In genomic region chr7:2527505-2528464, GRCh38 we compare ENCODE assay signal across 10 cellular contexts. TPM values are rescaled to one million over a fixed set of nuclear protein-coding genes. Genes with fewer than 3 reads are reported as not detected.
DNase-seq lines count a peak whose midpoint lies in the region; ATAC-seq and TF ChIP-seq lines count a peak whose summit lies in the region.
"Had no signal": no experiment of that assay in that cellular context is flagged by ENCODE, and none has a peak within 500 bp of the region (broad histone marks: within the 10 kb centered on the region; RNA-seq: fewer than 3 reads in every experiment).

No MANE protein-coding gene starts in this region.

- POLR2A ChIA-PET in activated naive CD8-positive, alpha-beta T cell treated with anti-CD3 and anti-CD28 coated beads, Interleukin-2, amount 10 ng/mL, durations not matched to agents 7 days and 5 days (lab: Charles Lee), result interaction anchor here (0.6 to 12.9 kb wide), 9 partner anchors 6 to 40 kb away, joined by 3 to 207 read pairs (median 3); partner anchors contain the start of gene BRAT1

- H3K4me3 ChIP-seq in NT2/D1 (ENCODE audit: insufficient read length, low read depth) (no peak overlapping the region), right lobe of liver (no peak overlapping the region)
- H3K4me3 ChIP-seq: SJCRH30 had no signal

- no peak for TF ChIP-seq POLR2A in right lobe of liver (IDR thresholded peaks at IDR 0.05)

- intact Hi-C loops in right lobe of liver (cut with DNase I), result no loop called here

- H3K9ac ChIP-seq in NT2/D1 (ENCODE audit: insufficient read length, low read depth), result peak overlapping the region; percentile 47

- peaks cover 14% of the 10 kb centered on the region for H3K36me3 Mint-ChIP-seq in activated naive CD8-positive, alpha-beta T cell treated with anti-CD3 and anti-CD28 coated beads, Interleukin-2, amount 10 ng/mL, durations not matched to agents 7 days and 5 days

- H3K27ac Mint-ChIP-seq in activated naive CD8-positive, alpha-beta T cell treated with anti-CD3 and anti-CD28 coated beads, Interleukin-2, amount 10 ng/mL, durations not matched to agents 7 days and 5 days, result peak overlapping the region; percentile 87

- TF ChIP-seq CTCF in right lobe of liver (IDR thresholded peaks at IDR 0.05), result no peak
- TF ChIP-seq CTCF in foreskin keratinocyte (conservative IDR thresholded peaks at IDR 0.05), result no peak

- DNase-seq in HCEC 1CT (peak; percentile 43), NT2/D1 (ENCODE audit: low read depth, low spot score) (no peak), right lobe of liver (peak in 2 of 3 donors; percentile 29 to 47), GF-D8 (lab: John Stamatoyannopoulos, UW) (no peak), foreskin keratinocyte (no peak)
- no peak for DNase-seq in activated naive CD8-positive, alpha-beta T cell treated with anti-CD3 and anti-CD28 coated beads, Interleukin-2, amount 10 ng/mL, durations not matched to agents 7 days and 5 days
- DNase-seq in NK-92 treated with Interleukin-12 subunit alpha and Interleukin-12 subunit beta, amount 100 ng/mL, for 24 hours (lab: John Stamatoyannopoulos, UW), result no peak

- H3K36me3 ChIP-seq in NT2/D1 (ENCODE audit: insufficient read depth, insufficient read length, low read length), result peaks cover 50% of the 10 kb centered on the region
- H3K36me3 ChIP-seq in right lobe of liver, result no peaks in the 10 kb centered on the region

- no peaks in the 10 kb centered on the region for H3K27me3 Mint-ChIP-seq in activated naive CD8-positive, alpha-beta T cell treated with anti-CD3 and anti-CD28 coated beads, Interleukin-2, amount 10 ng/mL, durations not matched to agents 7 days and 5 days

- 24% methylated on average over 8 of the region's 17 CpGs for WGBS in right lobe of liver (ENCODE audit: insufficient coverage, low coverage, low lambda C conversion rate, missing lambda C conversion rate)

- H3K4me1 Mint-ChIP-seq in activated naive CD8-positive, alpha-beta T cell treated with anti-CD3 and anti-CD28 coated beads, Interleukin-2, amount 10 ng/mL, durations not matched to agents 7 days and 5 days, result peaks cover 34% of the 10 kb centered on the region

- no peaks in the 10 kb centered on the region for H3K27me3 ChIP-seq in NT2/D1 (ENCODE audit: insufficient read depth, insufficient read length)
- no peaks in the 10 kb centered on the region for H3K27me3 ChIP-seq in right lobe of liver
- no peaks in the 10 kb centered on the region for H3K27me3 ChIP-seq in foreskin keratinocyte
- H3K27me3 ChIP-seq: SJCRH30 had no signal

- peaks cover 62% of the 10 kb centered on the region for H3K4me1 ChIP-seq in NT2/D1 (ENCODE audit: insufficient read depth, insufficient read length)
- no peaks in the 10 kb centered on the region for H3K4me1 ChIP-seq in right lobe of liver
- peaks cover 34% of the 10 kb centered on the region for H3K4me1 ChIP-seq in foreskin keratinocyte

- peak overlapping the region; percentile 83 for H3K4me3 Mint-ChIP-seq in activated naive CD8-positive, alpha-beta T cell treated with anti-CD3 and anti-CD28 coated beads, Interleukin-2, amount 10 ng/mL, durations not matched to agents 7 days and 5 days

- no peaks in the 10 kb centered on the region for H3K9me3 Mint-ChIP-seq in activated naive CD8-positive, alpha-beta T cell treated with anti-CD3 and anti-CD28 coated beads, Interleukin-2, amount 10 ng/mL, durations not matched to agents 7 days and 5 days

- no peak for ATAC-seq in activated naive CD8-positive, alpha-beta T cell treated with anti-CD3 and anti-CD28 coated beads, Interleukin-2, amount 10 ng/mL, durations not matched to agents 7 days and 5 days (ENCODE audit: low read depth)
- ATAC-seq in right lobe of liver, result no peak
- ATAC-seq in foreskin keratinocyte, result no peak
- no peak for ATAC-seq in HG03342 (IDR thresholded peaks at IDR 0.05; ENCODE audit: unreplicated experiment)

- H3K27ac ChIP-seq in right lobe of liver (no peak overlapping the region), foreskin keratinocyte (no peak overlapping the region)
- H3K27ac ChIP-seq: SJCRH30 had no signal

- H3K9me3 ChIP-seq in NT2/D1 (ENCODE audit: insufficient read depth, low read length), result no peaks in the 10 kb centered on the region
- H3K9me3 ChIP-seq in right lobe of liver, result no peaks in the 10 kb centered on the region
- H3K9me3 ChIP-seq: SJCRH30 had no signal

RNA-seq across cellular contexts. Expression of gene LFNG, which starts 8.2 kb away (rescaled TPM):
- 100 to 1,000 TPM; 115 to 121 TPM for total RNA-seq in activated naive CD8-positive, alpha-beta T cell treated with anti-CD3 and anti-CD28 coated beads, Interleukin-2, amount 10 ng/mL, durations not matched to agents 7 days and 5 days
- total RNA-seq in right lobe of liver, result 1 to 10 TPM; 1.0 to 4.3 (median 1.7) TPM
- 17.7 and 21.5 TPM in 2 replicates for total RNA-seq in foreskin keratinocyte
- 15.9 and 17.6 TPM in 2 replicates for polyA plus RNA-seq in foreskin keratinocyte

RNA-seq across cellular contexts. Expression of gene BRAT1, which starts 27.5 kb away (rescaled TPM):
- total RNA-seq in activated naive CD8-positive, alpha-beta T cell treated with anti-CD3 and anti-CD28 coated beads, Interleukin-2, amount 10 ng/mL, durations not matched to agents 7 days and 5 days, result 10 to 100 TPM; 33.5 to 40.1 TPM
- 10 to 100 TPM; 11.1 to 25.9 (median 14.8) TPM for total RNA-seq in right lobe of liver
- 23.7 and 26.6 TPM in 2 replicates for total RNA-seq in foreskin keratinocyte
- 26.6 and 27.2 TPM in 2 replicates for polyA plus RNA-seq in foreskin keratinocyte

RNA-seq across cellular contexts. Expression of gene IQCE, which starts 31.0 kb away (rescaled TPM):
- total RNA-seq in activated naive CD8-positive, alpha-beta T cell treated with anti-CD3 and anti-CD28 coated beads, Interleukin-2, amount 10 ng/mL, durations not matched to agents 7 days and 5 days, result 10 to 100 TPM in 1 of 2 experiments, 1 to 10 TPM in 1; 8.3 to 10.0 TPM
- total RNA-seq in right lobe of liver, result 1 to 10 TPM; 3.7 to 7.0 (median 4.0) TPM
- total RNA-seq in foreskin keratinocyte, result 12.2 and 13.2 TPM in 2 replicates
- polyA plus RNA-seq in foreskin keratinocyte, result 6.6 and 6.9 TPM in 2 replicates

RNA-seq across cellular contexts. Expression of gene GRIFIN, which starts 51.6 kb away (rescaled TPM):
- not detected for total RNA-seq in activated naive CD8-positive, alpha-beta T cell treated with anti-CD3 and anti-CD28 coated beads, Interleukin-2, amount 10 ng/mL, durations not matched to agents 7 days and 5 days
- total RNA-seq in right lobe of liver (not detected), foreskin keratinocyte (not detected in 2 replicates)
- not detected in 2 replicates for polyA plus RNA-seq in foreskin keratinocyte
- total RNA-seq: lower leg skin, SJCRH30 had no signal

Comparison
In these comparisons a context has a peak if more than half of its experiments do, and no peak if none do; other contexts are left out.
1. DNase-seq: peak in HCEC 1CT (single experiment) and right lobe of liver (2 of 3); none in NT2/D1 (single experiment), activated naive CD8-positive, alpha-beta T cell treated with anti-CD3 and anti-CD28 coated beads, Interleukin-2, amount 10 ng/mL, durations not matched to agents 7 days and 5 days (single experiment), NK-92 treated with Interleukin-12 subunit alpha and Interleukin-12 subunit beta, amount 100 ng/mL, for 24 hours (single experiment), GF-D8 (single experiment) and foreskin keratinocyte (0 of 2).